ENCODE assay signal across 20 cellular contexts in the genomic region with DNA sequence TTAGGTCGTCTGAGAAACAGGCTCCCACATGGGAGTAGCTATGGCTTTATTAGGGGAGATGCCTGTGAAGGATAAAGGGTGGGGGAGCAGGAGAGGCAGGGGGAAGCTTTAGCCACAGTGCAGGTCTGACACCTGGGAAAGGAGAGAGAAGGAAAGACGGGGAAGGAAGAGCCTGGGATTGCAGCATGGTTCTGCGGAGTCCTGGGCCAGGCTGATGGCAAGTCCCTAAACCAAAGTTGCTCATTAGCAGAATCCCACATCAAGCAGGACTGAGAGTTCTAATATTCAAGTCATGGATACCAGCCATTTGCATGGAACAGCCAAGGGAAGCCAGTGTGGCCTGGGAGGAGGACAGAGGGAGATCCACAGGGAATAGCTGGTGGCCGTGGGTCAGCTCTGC.
"Had no signal": no experiment of that assay in that cellular context is flagged by ENCODE, and none has a peak within 500 bp of the region (broad histone marks: within the 10 kb centered on the region; RNA-seq: fewer than 3 reads in every experiment).

No MANE protein-coding gene starts in this region.

- H3K27ac ChIP-seq: dorsolateral prefrontal cortex, lower lobe of right lung, ovary, psoas muscle, suprapubic skin, transverse colon, vagina had no signal

- H3K9me3 ChIP-seq: lower lobe of right lung, ovary, psoas muscle, suprapubic skin, transverse colon, vagina had no signal

- H3K36me3 ChIP-seq: lower lobe of right lung, ovary, suprapubic skin, transverse colon, vagina had no signal

- H3K36me3 Mint-ChIP-seq: immature natural killer cell; naive B cell; stimulated activated naive B cell treated with anti-CD40 and anti-IgM and Interleukin-4, amounts not matched to agents 10 μg/mL and 1 μg/mL and 100 μg/mL, for 72 hours had no signal

- H3K27ac Mint-ChIP-seq: immature natural killer cell; naive B cell; stimulated activated naive B cell treated with anti-CD40 and anti-IgM and Interleukin-4, amounts not matched to agents 10 μg/mL and 1 μg/mL and 100 μg/mL, for 72 hours; stimulated activated naive CD8-positive, alpha-beta T cell treated with anti-CD3 and anti-CD28 coated beads, Interleukin-15, Interleukin-2, amounts not matched to agents 100 ng/mL and 50 ng/mL, for 24 hours had no signal

- H3K4me1 ChIP-seq: lower lobe of right lung, suprapubic skin, transverse colon, vagina had no signal

- H3K27me3 Mint-ChIP-seq: stimulated activated naive CD8-positive, alpha-beta T cell treated with anti-CD3 and anti-CD28 coated beads, Interleukin-15, Interleukin-2, amounts not matched to agents 100 ng/mL and 50 ng/mL, for 24 hours had no signal

- H3K4me3 ChIP-seq: dorsolateral prefrontal cortex, lower lobe of right lung, ovary, psoas muscle, suprapubic skin, transverse colon, vagina had no signal

- ATAC-seq: left ventricle myocardium superior; lower lobe of right lung; psoas muscle; right cardiac atrium; stimulated activated naive B cell treated with anti-CD40 and anti-IgM and Interleukin-4, amounts not matched to agents 10 μg/mL and 1 μg/mL and 100 μg/mL, for 72 hours had no signal

- H3K9me3 Mint-ChIP-seq: immature natural killer cell; nephron progenitor cell; stimulated activated naive B cell treated with anti-CD40 and anti-IgM and Interleukin-4, amounts not matched to agents 10 μg/mL and 1 μg/mL and 100 μg/mL, for 72 hours; stimulated activated naive CD8-positive, alpha-beta T cell treated with anti-CD3 and anti-CD28 coated beads, Interleukin-15, Interleukin-2, amounts not matched to agents 100 ng/mL and 50 ng/mL, for 24 hours had no signal

- H3K27me3 ChIP-seq: dorsolateral prefrontal cortex, ovary, transverse colon, vagina had no signal

- H3K4me3 Mint-ChIP-seq: immature natural killer cell; naive B cell; nephron progenitor cell; stimulated activated naive B cell treated with anti-CD40 and anti-IgM and Interleukin-4, amounts not matched to agents 10 μg/mL and 1 μg/mL and 100 μg/mL, for 72 hours; stimulated activated naive CD8-positive, alpha-beta T cell treated with anti-CD3 and anti-CD28 coated beads, Interleukin-15, Interleukin-2, amounts not matched to agents 100 ng/mL and 50 ng/mL, for 24 hours had no signal

- H3K4me1 Mint-ChIP-seq: immature natural killer cell; naive B cell; stimulated activated naive B cell treated with anti-CD40 and anti-IgM and Interleukin-4, amounts not matched to agents 10 μg/mL and 1 μg/mL and 100 μg/mL, for 72 hours had no signal

- DNase-seq: dorsolateral prefrontal cortex; effector CD4-positive, alpha-beta T cell; hypothalamus; immature natural killer cell; left ventricle myocardium superior; lower lobe of right lung; naive B cell; nephron progenitor cell; nucleus accumbens; psoas muscle; right cardiac atrium; small intestine; stimulated activated CD4-positive, alpha-beta T cell treated with anti-CD3 and anti-CD28 coated beads, Interleukin-15, amount 100 ng/mL, for 24 hours; stimulated activated CD4-positive, alpha-beta T cell treated with anti-CD3 and anti-CD28 coated beads, Interleukin-2, amount 100 ng/mL, for 48 hours; stimulated activated naive B cell treated with anti-CD40 and anti-IgM and Interleukin-4, amounts not matched to agents 10 μg/mL and 1 μg/mL and 100 μg/mL, for 72 hours; transverse colon had no signal
